In genomic region chr18:75277629-75277966, GRCh38 we compare ENCODE assay signal across 20 cellular contexts.
DNase-seq lines count a peak whose midpoint lies in the region; ATAC-seq, FAIRE-seq and TF ChIP-seq lines count a peak whose summit lies in the region.
"Had no signal": no experiment of that assay in that cellular context is flagged by ENCODE, and none has a peak within 500 bp of the region (broad histone marks: within the 10 kb centered on the region; RNA-seq: fewer than 3 reads in every experiment).

No MANE protein-coding gene starts in this region.

- no peak for TF ChIP-seq CTCF in astrocyte (IDR thresholded peaks at IDR 0.05; ENCODE audit: insufficient read depth, low read depth, low read length)
- no peak for TF ChIP-seq CTCF in smooth muscle cell (IDR thresholded peaks at IDR 0.05; ENCODE audit: borderline replicate concordance, insufficient read depth, poor library complexity, severe bottlenecking)
- TF ChIP-seq CTCF in heart right ventricle (IDR thresholded peaks at IDR 0.05), result no peak

- H3K9me3 ChIP-seq in astrocyte (ENCODE audit: insufficient read depth, low read depth, low read length) (no peaks in the 10 kb centered on the region), smooth muscle cell (replicated peaks; ENCODE audit: low read depth) (no peaks in the 10 kb centered on the region), heart right ventricle (no peaks in the 10 kb centered on the region)
- H3K9me3 ChIP-seq: SJCRH30 had no signal

- 91% methylated on average over 6 of the region's 6 CpGs for WGBS in smooth muscle cell (ENCODE audit: low lambda C conversion rate)
- WGBS in heart right ventricle, 2 donors, result 95 to 99% methylated on average over 6 of the region's 6 CpGs

- POLR2A ChIA-PET in activated CD4-positive, alpha-beta T cell treated with anti-CD3 and anti-CD28 coated beads for 36 hours (lab: Charles Lee), result no interaction called here

- peaks cover 2% of the 10 kb centered on the region for H3K36me3 Mint-ChIP-seq in activated CD4-positive, alpha-beta T cell treated with anti-CD3 and anti-CD28 coated beads for 36 hours (ENCODE audit: low read depth)
- H3K36me3 Mint-ChIP-seq in astrocyte (ENCODE audit: low read depth, unreplicated experiment), result no peaks in the 10 kb centered on the region

- H3K4me3 ChIP-seq in astrocyte (ENCODE audit: insufficient read depth, low read depth, low read length) (no peak overlapping the region), smooth muscle cell (no peak overlapping the region), heart right ventricle (no peak overlapping the region)
- H3K4me3 ChIP-seq: PC-9, SJCRH30 had no signal

- H3F3A ChIP-seq in smooth muscle cell (ENCODE audit: low read depth), result no peaks in the 10 kb centered on the region

- intact Hi-C loops in activated CD4-positive, alpha-beta T cell treated with anti-CD3 and anti-CD28 coated beads for 36 hours (cut with DNase I, micrococcal nuclease), result no loop called here
- intact Hi-C loops in heart right ventricle (cut with DNase I), result no loop called here

- peak overlapping the region; percentile 48 for H3K27ac Mint-ChIP-seq in activated CD4-positive, alpha-beta T cell treated with anti-CD3 and anti-CD28 coated beads for 36 hours
- H3K27ac Mint-ChIP-seq in astrocyte (ENCODE audit: unreplicated experiment), result no peak overlapping the region
- H3K27ac Mint-ChIP-seq: B cell had no signal

- peak overlapping the region; percentile 15 for H3K4me2 ChIP-seq in astrocyte (ENCODE audit: low read length)
- H3K4me2 ChIP-seq in smooth muscle cell, result no peak overlapping the region
- H3K4me2 ChIP-seq: KMS-11, PC-9 had no signal

- no peaks in the 10 kb centered on the region for H4K20me1 ChIP-seq in astrocyte (ENCODE audit: insufficient read depth, low read length)
- peaks cover 66% of the 10 kb centered on the region for H4K20me1 ChIP-seq in smooth muscle cell (ENCODE audit: low read depth)

- H3K9ac ChIP-seq in astrocyte (ENCODE audit: low read length) (no peak overlapping the region), smooth muscle cell (ENCODE audit: low read depth) (peak overlapping the region; percentile 48)
- H3K9ac ChIP-seq: KMS-11 had no signal

- H3K9me3 Mint-ChIP-seq in activated CD4-positive, alpha-beta T cell treated with anti-CD3 and anti-CD28 coated beads for 36 hours (ENCODE audit: low read depth), result no peaks in the 10 kb centered on the region
- no peaks in the 10 kb centered on the region for H3K9me3 Mint-ChIP-seq in astrocyte (ENCODE audit: unreplicated experiment)
- H3K9me3 Mint-ChIP-seq: CD4-positive, alpha-beta T cell had no signal

- ATAC-seq in activated CD4-positive, alpha-beta T cell treated with anti-CD3 and anti-CD28 coated beads for 36 hours, result no peak
- ATAC-seq in GM19467 (IDR thresholded peaks at IDR 0.05; ENCODE audit: unreplicated experiment) (no peak), GM19351 (IDR thresholded peaks at IDR 0.05; ENCODE audit: unreplicated experiment) (no peak), heart right ventricle (no peak)

- H3K4me1 ChIP-seq in astrocyte (ENCODE audit: insufficient read depth, low read length) (no peaks in the 10 kb centered on the region), smooth muscle cell (ENCODE audit: low read depth) (no peaks in the 10 kb centered on the region), heart right ventricle (peaks cover 0 to 50% (median 18%) of the 10 kb centered on the region in 9 donors)
- H3K4me1 ChIP-seq: SJCRH30 had no signal

- peak overlapping the region; percentile 12 for H2AFZ ChIP-seq in astrocyte (ENCODE audit: low read depth, low read length)
- H2AFZ ChIP-seq in smooth muscle cell (ENCODE audit: low read depth), result no peak overlapping the region
- H2AFZ ChIP-seq: PC-9 had no signal

- H3K27ac ChIP-seq in astrocyte (ENCODE audit: low read depth, low read length) (no peak overlapping the region), smooth muscle cell (ENCODE audit: low read depth) (peak overlapping the region; percentile 74), heart right ventricle (no peak overlapping the region)
- H3K27ac ChIP-seq: 22Rv1, KMS-11, PC-9, SJCRH30 had no signal

- FAIRE-seq in astrocyte (lab: Jason Lieb, UNC), result no peak

- H3K4me1 Mint-ChIP-seq in activated CD4-positive, alpha-beta T cell treated with anti-CD3 and anti-CD28 coated beads for 36 hours, result peaks cover 40% of the 10 kb centered on the region
- H3K4me1 Mint-ChIP-seq in astrocyte (ENCODE audit: low read depth, unreplicated experiment), result peaks cover 15% of the 10 kb centered on the region

- H3K27me3 ChIP-seq in astrocyte (ENCODE audit: insufficient read depth, low read length), result no peaks in the 10 kb centered on the region
- H3K27me3 ChIP-seq in smooth muscle cell (ENCODE audit: low read depth), result no peaks in the 10 kb centered on the region
- H3K27me3 ChIP-seq in heart right ventricle, result no peaks in the 10 kb centered on the region
- H3K27me3 ChIP-seq: SJCRH30 had no signal

- H3K27me3 Mint-ChIP-seq in activated CD4-positive, alpha-beta T cell treated with anti-CD3 and anti-CD28 coated beads for 36 hours, result no peaks in the 10 kb centered on the region
- H3K27me3 Mint-ChIP-seq in astrocyte (ENCODE audit: low read depth, unreplicated experiment), result no peaks in the 10 kb centered on the region
- H3K27me3 Mint-ChIP-seq: B cell; CD4-positive, alpha-beta T cell had no signal

- H3K79me2 ChIP-seq in astrocyte (ENCODE audit: insufficient read depth, low read length) (no peaks in the 10 kb centered on the region), smooth muscle cell (ENCODE audit: low read depth) (peaks cover 87% of the 10 kb centered on the region)

- H3K36me3 ChIP-seq in astrocyte (ENCODE audit: insufficient read depth, low read length) (no peaks in the 10 kb centered on the region), smooth muscle cell (ENCODE audit: low read depth) (no peaks in the 10 kb centered on the region), heart right ventricle (no peaks in the 10 kb centered on the region)
- H3K36me3 ChIP-seq: SJCRH30 had no signal

- DNase-seq in activated CD4-positive, alpha-beta T cell treated with anti-CD3 and anti-CD28 coated beads for 36 hours, result no peak
- no peak for DNase-seq in activated CD4-positive, alpha-beta T cell treated with anti-CD3 and anti-CD28 coated beads for 1 hour
- DNase-seq in astrocyte (ENCODE audit: low read depth) (no peak), myocyte (ENCODE audit: low read depth) (peak; percentile 71), smooth muscle cell (lab: John Stamatoyannopoulos, UW; ENCODE audit: unreplicated experiment) (no peak), heart right ventricle (no peak)
- DNase-seq: CD4-positive, alpha-beta T cell; DMS79; GOT3; NCI-H1092; NCI-H146; NCI-H2081; NCI-H82; PC-9; SJCRH30 had no signal

- CTCF ChIA-PET in activated CD4-positive, alpha-beta T cell treated with anti-CD3 and anti-CD28 coated beads for 36 hours (lab: Charles Lee), result no interaction called here

- H3K4me3 Mint-ChIP-seq in activated CD4-positive, alpha-beta T cell treated with anti-CD3 and anti-CD28 coated beads for 36 hours, result no peak overlapping the region
- H3K4me3 Mint-ChIP-seq in astrocyte (ENCODE audit: unreplicated experiment), result no peak overlapping the region
- H3K4me3 Mint-ChIP-seq: B cell; CD4-positive, alpha-beta T cell had no signal
